In genomic region chr11:76436020-76436419, GRCh38 we compare ENCODE assay signal across 23 cellular contexts. TPM values are rescaled to one million over a fixed set of nuclear protein-coding genes. Genes with fewer than 3 reads are reported as not detected.
DNase-seq lines count a peak whose midpoint lies in the region; ATAC-seq, FAIRE-seq and TF ChIP-seq lines count a peak whose summit lies in the region.
"Had no signal": no experiment of that assay in that cellular context is flagged by ENCODE, and none has a peak within 500 bp of the region (broad histone marks: within the 10 kb centered on the region; RNA-seq: fewer than 3 reads in every experiment).

No MANE protein-coding gene starts in this region.

- H3K4me1 ChIP-seq in A549 (no peaks in the 10 kb centered on the region), HEK293 (ENCODE audit: control insufficient read depth, insufficient read depth, low read length) (no peaks in the 10 kb centered on the region), K562 (replicated peaks in 1 of 2; ENCODE audit: control insufficient read depth in 2 of 2, insufficient read depth in 2 of 2, low read length in 2 of 2) (peaks cover 2 to 7% of the 10 kb centered on the region in 2 experiments; a peak in 4 of 5 replicates)
- H3K4me1 ChIP-seq: BLaER1 treated with 17β-estradiol and CSF1 and Interleukin-3, amounts not matched to agents 10 nM and 100 nM; Caco-2; Peyer's patch had no signal

- FAIRE-seq in A549 (lab: Jason Lieb, UNC) (no peak), K562 (lab: Jason Lieb, UNC) (no peak)

- no peak for TF ChIP-seq POLR2A in A549 (IDR thresholded peaks at IDR 0.05; ENCODE audit: low read length)
- no peak for TF ChIP-seq POLR2A in K562 (conservative IDR thresholded peaks at IDR 0.05)

- no peaks in the 10 kb centered on the region for H4K20me1 ChIP-seq in K562 (replicated peaks; ENCODE audit: control insufficient read depth, insufficient read depth, low read length)
- H4K20me1 ChIP-seq: BLaER1 treated with 17β-estradiol and CSF1 and Interleukin-3, amounts not matched to agents 10 nM and 100 nM had no signal

- BruUV-seq in K562 (replicated peaks; lab: Mats Ljungman, UMichigan), result no TSS peak

- no peak overlapping the region for H3K9ac ChIP-seq in K562 (ENCODE audit: insufficient read depth in 1 of 2, low read depth in 2 of 2, low read length in 2 of 2)
- H3K9ac ChIP-seq: BLaER1 treated with 17β-estradiol and CSF1 and Interleukin-3, amounts not matched to agents 10 nM and 100 nM had no signal

- no peak overlapping the region for H3K4me2 ChIP-seq in A549
- H3K4me2 ChIP-seq in K562 (ENCODE audit: insufficient read depth, low read length), result no peak overlapping the region
- H3K4me2 ChIP-seq: BLaER1 treated with 17β-estradiol and CSF1 and Interleukin-3, amounts not matched to agents 10 nM and 100 nM had no signal

- no peak for TF ChIP-seq EP300 in A549 (IDR thresholded peaks at IDR 0.05)
- no peak for TF ChIP-seq EP300 in K562 (IDR thresholded peaks at IDR 0.05; ENCODE audit: low read length)

- POLR2A ChIA-PET in A549 (lab: Yijun Ruan, JAX), result no interaction called here
- POLR2A ChIA-PET in HEK293 (lab: Yijun Ruan, JAX), result no interaction called here
- POLR2A ChIA-PET in K562 (lab: Yijun Ruan, JAX), result no interaction called here

- H3K4me3 ChIP-seq in A549 (no peak overlapping the region), HEK293 (ENCODE audit: low read depth, low read length) (no peak overlapping the region), K562 (no peak overlapping the region)
- H3K4me3 ChIP-seq: BLaER1 treated with 17β-estradiol and CSF1 and Interleukin-3, amounts not matched to agents 10 nM and 100 nM; Peyer's patch had no signal

- H3K27me3 ChIP-seq in K562 (ENCODE audit: control insufficient read depth in 2 of 2, insufficient read depth in 2 of 2, low read length in 2 of 2), result peaks cover 2 to 6% of the 10 kb centered on the region in 2 experiments; a peak in 2 of 5 replicates
- H3K27me3 ChIP-seq: BLaER1 treated with 17β-estradiol and CSF1 and Interleukin-3, amounts not matched to agents 10 nM and 100 nM; Peyer's patch had no signal

- TF ChIP-seq CTCF in A549 (IDR thresholded peaks at IDR 0.05), result no peak
- no peak for TF ChIP-seq CTCF in HEK293 (tag by site-specific recombination; IDR thresholded peaks at IDR 0.05)
- TF ChIP-seq CTCF in K562 (IDR thresholded peaks at IDR 0.05 in 2 of 3, conservative IDR thresholded peaks at IDR 0.05 in 1 of 3; ENCODE audit: insufficient read depth in 2 of 3, low read depth in 1 of 3, low read length in 3 of 3), result no peak

- DNase-seq in A549 (ENCODE audit: low read depth in 1 of 2, low spot score in 1 of 2), result no peak
- DNase-seq in EH (ENCODE audit: low read depth), result peak; percentile 9
- DNase-seq in K562 (ENCODE audit: extremely low read depth in 1 of 4, low spot score in 3 of 4), result no peak
- no peak for DNase-seq in A172 (ENCODE audit: low spot score)
- no peak for DNase-seq in effector CD8-positive, alpha-beta T cell (lab: John Stamatoyannopoulos, UW)
- DNase-seq: Caco-2; CD4-positive, alpha-beta memory T cell; DMS 273 treated with DMSO at 0.1 percent for 48 hours; DND-41; GDM1; H9; Karpas-422; MV-4-11; NCI-H1105 treated with DMSO at 0.1 percent for 48 hours; NCI-H2029 treated with DMSO at 0.1 percent for 48 hours; NCI-H2171; NCI-H345; NCI-H524 treated with DMSO at 0.1 percent for 48 hours; Peyer's patch had no signal

- CTCF ChIA-PET in A549 (lab: Yijun Ruan, JAX), result interaction anchor here (1.2 kb wide), 1 partner anchor 22 kb away, joined by 3 read pairs; no protein-coding TSS in a partner anchor
- CTCF ChIA-PET in HEK293 (lab: Yijun Ruan, JAX), result no interaction called here
- CTCF ChIA-PET in K562 (lab: Yijun Ruan, JAX; ENCODE audit: low intra/inter-chr PET ratio), result interaction anchor here (0.7 kb wide), 1 partner anchor 368 kb away, joined by 4 read pairs; no protein-coding TSS in a partner anchor

- no peaks in the 10 kb centered on the region for H3K9me1 ChIP-seq in K562 (ENCODE audit: control insufficient read depth, insufficient read depth, low read length)

- no peak overlapping the region for H3K27ac ChIP-seq in A549
- no peak overlapping the region for H3K27ac ChIP-seq in HEK293 (ENCODE audit: extremely low read depth, low read depth, low read length)
- H3K27ac ChIP-seq in K562 (ENCODE audit: extremely low read depth, low read depth, low read length), result no peak overlapping the region
- H3K27ac ChIP-seq: BLaER1 treated with 17β-estradiol and CSF1 and Interleukin-3, amounts not matched to agents 10 nM and 100 nM; Peyer's patch had no signal

- 69% methylated on average over 1 of the region's 1 CpG for WGBS in A549 (ENCODE audit: missing lambda C conversion rate)
- 6% methylated on average over 1 of the region's 1 CpG for WGBS in K562 (ENCODE audit: insufficient coverage, low coverage, missing lambda C conversion rate)

- in situ Hi-C loops in K562 (cut with MboI), result no loop called here

- ATAC-seq in A549 (no peak), K562 (no peak), HG03439 (IDR thresholded peaks at IDR 0.05; ENCODE audit: unreplicated experiment) (no peak)
- ATAC-seq: SK-N-SH treated with all-trans-retinoic acid at 6 μM for 48 hours had no signal

- no peaks in the 10 kb centered on the region for H3K79me2 ChIP-seq in K562 (ENCODE audit: control insufficient read depth, insufficient read depth, low read length)

- H2AFZ ChIP-seq in K562 (ENCODE audit: low read depth, low read length), result no peak overlapping the region

- no peaks in the 10 kb centered on the region for H3K9me3 ChIP-seq in A549
- no peaks in the 10 kb centered on the region for H3K9me3 ChIP-seq in HEK293 (ENCODE audit: control insufficient read depth, insufficient read depth, low read depth, low read length)
- H3K9me3 ChIP-seq in K562 (replicated peaks; ENCODE audit: control insufficient read depth, insufficient read depth, low read depth, low read length), result no peaks in the 10 kb centered on the region; the same call in 1 of the 2 replicates
- H3K9me3 ChIP-seq: BLaER1 treated with 17β-estradiol and CSF1 and Interleukin-3, amounts not matched to agents 10 nM and 100 nM; Caco-2; Peyer's patch had no signal

- TF ChIP-seq RAD21 in A549 (conservative IDR thresholded peaks at IDR 0.05 in 1 of 2, IDR thresholded peaks at IDR 0.05 in 1 of 2) (no peak), K562 (CRISPR knock-in tag; conservative IDR thresholded peaks at IDR 0.05 in 1 of 2, IDR thresholded peaks at IDR 0.05 in 1 of 2) (no peak)

- intact Hi-C loops in K562 (cut with micrococcal nuclease), result no loop called here

- H3K36me3 ChIP-seq in HEK293 (ENCODE audit: control insufficient read depth in 2 of 2, insufficient read depth in 1 of 2, low read length in 2 of 2), result no peaks in the 10 kb centered on the region
- no peaks in the 10 kb centered on the region for H3K36me3 ChIP-seq in K562 (ENCODE audit: control insufficient read depth, insufficient read depth, low read length)
- H3K36me3 ChIP-seq: Peyer's patch had no signal

RNA-seq across cellular contexts. Expression of gene EMSY, which starts 8.8 kb away (rescaled TPM):
- polyA plus RNA-seq in A549 (2011; rRNA removed) (23.0 and 23.6 TPM in 2 replicates), A549 (2017; fragmentation: RNase III; extraction: RNeasy Plus Mini Kit Qiagen cat#74134 plus additional on column Dnase treatment) (10.2 to 11.2 TPM (median 11.0 TPM) in 3 replicates), K562 (2011; rRNA removed) (25.4 and 33.6 TPM in 2 replicates), K562 (2014; fragmentation: Illumina TruSeq; extraction: Trizol) (21.5 and 24.5 TPM in 2 replicates), K562 (2014; fragmentation: Nextera tagmentation; extraction: Ambion mirVana) (10 to 100 TPM; 12.7 to 13.8 TPM), K562 (2014; rRNA removed) (14.4 and 19.5 TPM in 2 replicates)
- 13.9 and 14.9 TPM in 2 replicates for polyA plus RNA-seq in A549 (2012; cell fraction: cytosol; rRNA removed)
- polyA plus RNA-seq in A549 (2012; cell fraction: nucleus; rRNA removed), result 24.2 and 29.7 TPM in 2 replicates
- 29.8 and 36.3 TPM in 2 replicates for polyA minus RNA-seq in A549 (2011; rRNA and poly(A)+ RNA removed)
- 72.7 and 167 TPM in 2 replicates for total RNA-seq in K562 (2011; cell fraction: chromatin; rRNA removed; ENCODE audit: low replicate concordance)
- total RNA-seq in K562 (2011; cell fraction: nucleolus; rRNA removed), result 33.2 and 57.8 TPM in 2 replicates
- total RNA-seq in K562 (2011; cell fraction: nucleoplasm; rRNA removed), result 88.4 and 106 TPM in 2 replicates
- total RNA-seq in K562 (2014; rRNA removed) (14.5 and 17.1 TPM in 2 replicates), K562 (2014; rRNA removed; fragmentation: Illumina TruSeq; extraction: Trizol) (19.8 and 20.8 TPM in 2 replicates), K562 (2015; rRNA removed; fragmentation: Illumina TruSeq; extraction: Trizol) (18.3 and 18.7 TPM in 2 replicates), K562 (2021) (17.9 and 19.9 TPM in 2 replicates)
- 20.5 and 21.3 TPM in 2 replicates for polyA plus RNA-seq in K562 (2011; cell fraction: cytosol; rRNA removed)
- 99.3 and 114 TPM in 2 replicates for polyA plus RNA-seq in K562 (2011; cell fraction: nucleus; rRNA removed)
- 13.5 and 14.5 TPM in 2 replicates for polyA plus RNA-seq in K562 (2012)
- 57.6 and 62.2 TPM in 2 replicates for polyA minus RNA-seq in K562 (2011; rRNA and poly(A)+ RNA removed)
- polyA minus RNA-seq in K562 (2011; cell fraction: cytosol; rRNA and poly(A)+ RNA removed), result 13.8 and 16.7 TPM in 2 replicates
- polyA minus RNA-seq in K562 (2011; cell fraction: nucleus; rRNA and poly(A)+ RNA removed), result 83.7 and 117 TPM in 2 replicates
- total RNA-seq in A172 (2014; rRNA removed; shearing (Covaris generic)), result 17.9 and 29.2 TPM in 2 replicates

RNA-seq across cellular contexts. Expression of gene GVQW3, which starts 54.9 kb away (rescaled TPM):
- polyA plus RNA-seq in A549 (2011; rRNA removed) (2.9 and 3.6 TPM in 2 replicates), A549 (2017; fragmentation: RNase III; extraction: RNeasy Plus Mini Kit Qiagen cat#74134 plus additional on column Dnase treatment) (2.9 to 4.0 TPM (median 3.8 TPM) in 3 replicates), K562 (2011; rRNA removed) (5.7 and 7.3 TPM in 2 replicates), K562 (2014; fragmentation: Illumina TruSeq; extraction: Trizol) (2.1 and 2.2 TPM in 2 replicates), K562 (2014; fragmentation: Nextera tagmentation; extraction: Ambion mirVana) (1 to 10 TPM in 1 of 2 experiments, under 1 TPM in 1; 0.66 to 1.0 TPM), K562 (2014; rRNA removed) (3.0 and 3.4 TPM in 2 replicates)
- 1.1 and 1.2 TPM in 2 replicates for polyA plus RNA-seq in A549 (2012; cell fraction: cytosol; rRNA removed)
- polyA plus RNA-seq in A549 (2012; cell fraction: nucleus; rRNA removed), result 2.1 and 3.0 TPM in 2 replicates
- polyA minus RNA-seq in A549 (2011; rRNA and poly(A)+ RNA removed), result 3.2 and 3.8 TPM in 2 replicates
- total RNA-seq in K562 (2011; cell fraction: chromatin; rRNA removed; ENCODE audit: low replicate concordance), result 13.5 and 15.1 TPM in 2 replicates
- 11.0 and 11.1 TPM in 2 replicates for total RNA-seq in K562 (2011; cell fraction: nucleolus; rRNA removed)
- 12.1 and 14.4 TPM in 2 replicates for total RNA-seq in K562 (2011; cell fraction: nucleoplasm; rRNA removed)
- total RNA-seq in K562 (2014; rRNA removed) (1.6 and 1.8 TPM in 2 replicates), K562 (2014; rRNA removed; fragmentation: Illumina TruSeq; extraction: Trizol) (2.1 and 2.6 TPM in 2 replicates), K562 (2015; rRNA removed; fragmentation: Illumina TruSeq; extraction: Trizol) (2.6 and 3.3 TPM in 2 replicates), K562 (2021) (1.8 and 1.9 TPM in 2 replicates)
- 3.2 and 7.5 TPM in 2 replicates for polyA plus RNA-seq in K562 (2011; cell fraction: cytosol; rRNA removed)
- 11.6 and 12.1 TPM in 2 replicates for polyA plus RNA-seq in K562 (2011; cell fraction: nucleus; rRNA removed)
- polyA plus RNA-seq in K562 (2012), result 1.1 and 3.1 TPM in 2 replicates
- polyA minus RNA-seq in K562 (2011; rRNA and poly(A)+ RNA removed), result 8.6 and 8.8 TPM in 2 replicates
- polyA minus RNA-seq in K562 (2011; cell fraction: cytosol; rRNA and poly(A)+ RNA removed), result 1.7 and 3.0 TPM in 2 replicates
- polyA minus RNA-seq in K562 (2011; cell fraction: nucleus; rRNA and poly(A)+ RNA removed), result 8.5 and 13.7 TPM in 2 replicates
- 1.1 and 2.1 TPM in 2 replicates for total RNA-seq in A172 (2014; rRNA removed; shearing (Covaris generic))

RNA-seq across cellular contexts. Expression of gene THAP12, which starts 55.1 kb away (rescaled TPM):
- polyA plus RNA-seq in A549 (2011; rRNA removed) (67.2 and 82.4 TPM in 2 replicates), A549 (2017; fragmentation: RNase III; extraction: RNeasy Plus Mini Kit Qiagen cat#74134 plus additional on column Dnase treatment) (34.6 to 40.0 TPM (median 36.8 TPM) in 3 replicates), K562 (2011; rRNA removed) (70.7 and 92.1 TPM in 2 replicates), K562 (2014; fragmentation: Illumina TruSeq; extraction: Trizol) (76.7 and 98.1 TPM in 2 replicates), K562 (2014; fragmentation: Nextera tagmentation; extraction: Ambion mirVana) (10 to 100 TPM; 28.1 to 28.8 TPM), K562 (2014; rRNA removed) (49.6 and 56.5 TPM in 2 replicates)
- polyA plus RNA-seq in A549 (2012; cell fraction: cytosol; rRNA removed), result 16.4 and 16.5 TPM in 2 replicates
- polyA plus RNA-seq in A549 (2012; cell fraction: nucleus; rRNA removed), result 4.9 and 8.0 TPM in 2 replicates
- 15.1 and 16.9 TPM in 2 replicates for polyA minus RNA-seq in A549 (2011; rRNA and poly(A)+ RNA removed)
- total RNA-seq in K562 (2011; cell fraction: chromatin; rRNA removed; ENCODE audit: low replicate concordance), result 21.4 and 66.8 TPM in 2 replicates
- total RNA-seq in K562 (2011; cell fraction: nucleolus; rRNA removed), result 12.5 and 15.0 TPM in 2 replicates
- 30.7 and 47.6 TPM in 2 replicates for total RNA-seq in K562 (2011; cell fraction: nucleoplasm; rRNA removed)
- total RNA-seq in K562 (2014; rRNA removed) (40.2 and 44.1 TPM in 2 replicates), K562 (2014; rRNA removed; fragmentation: Illumina TruSeq; extraction: Trizol) (92.9 and 113 TPM in 2 replicates), K562 (2015; rRNA removed; fragmentation: Illumina TruSeq; extraction: Trizol) (94.8 and 103 TPM in 2 replicates), K562 (2021) (57.8 and 58.9 TPM in 2 replicates)
- 12.7 and 29.0 TPM in 2 replicates for polyA plus RNA-seq in K562 (2011; cell fraction: cytosol; rRNA removed)
- 18.0 and 26.6 TPM in 2 replicates for polyA plus RNA-seq in K562 (2011; cell fraction: nucleus; rRNA removed)
- 41.5 and 43.3 TPM in 2 replicates for polyA plus RNA-seq in K562 (2012)
- 77.9 and 84.1 TPM in 2 replicates for polyA minus RNA-seq in K562 (2011; rRNA and poly(A)+ RNA removed)
- polyA minus RNA-seq in K562 (2011; cell fraction: cytosol; rRNA and poly(A)+ RNA removed), result 20.8 and 31.0 TPM in 2 replicates
- 14.3 and 26.2 TPM in 2 replicates for polyA minus RNA-seq in K562 (2011; cell fraction: nucleus; rRNA and poly(A)+ RNA removed)
- total RNA-seq in A172 (2014; rRNA removed; shearing (Covaris generic)), result 61.8 and 94.8 TPM in 2 replicates
